Comparison of ENCODE assay signal across 8 cellular contexts in the genomic region with DNA sequence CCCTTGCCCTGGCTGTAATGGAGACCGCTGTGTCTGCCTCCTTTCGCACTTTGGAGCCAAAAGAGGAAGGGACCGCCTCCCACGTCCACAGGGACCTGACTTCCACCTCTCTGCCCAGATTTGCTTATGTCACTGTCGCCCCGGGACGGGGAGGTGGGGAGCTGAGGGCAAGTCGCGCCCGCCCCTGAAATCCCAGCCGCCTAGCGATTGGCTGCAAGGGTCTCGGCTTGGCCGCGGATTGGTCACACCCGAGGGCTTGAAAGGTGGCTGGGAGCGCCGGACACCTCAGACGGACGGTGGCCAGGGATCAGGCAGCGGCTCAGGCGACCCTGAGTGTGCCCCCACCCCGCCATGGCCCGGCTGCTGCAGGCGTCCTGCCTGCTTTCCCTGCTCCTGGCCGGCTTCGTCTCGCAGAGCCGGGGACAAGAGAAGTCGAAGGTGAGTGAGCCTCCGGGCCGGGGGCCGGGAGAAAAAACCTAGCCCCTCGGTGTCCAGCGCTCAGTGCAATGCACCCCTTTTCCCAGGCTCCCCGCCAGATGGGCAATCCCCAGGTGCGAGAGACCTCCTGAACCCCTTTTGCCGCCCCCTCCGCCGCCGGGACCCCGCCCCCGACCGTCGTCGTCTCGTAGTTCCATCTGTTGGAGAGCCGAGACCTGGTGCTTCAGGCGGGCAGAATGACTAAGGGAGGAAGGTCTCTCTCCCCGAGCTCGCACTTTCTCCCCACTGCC. TPM values are rescaled to one million over a fixed set of nuclear protein-coding genes. Genes with fewer than 3 reads are reported as not detected.
DNase-seq lines count a peak whose midpoint lies in the region; ATAC-seq and TF ChIP-seq lines count a peak whose summit lies in the region.

A gene with protein sequence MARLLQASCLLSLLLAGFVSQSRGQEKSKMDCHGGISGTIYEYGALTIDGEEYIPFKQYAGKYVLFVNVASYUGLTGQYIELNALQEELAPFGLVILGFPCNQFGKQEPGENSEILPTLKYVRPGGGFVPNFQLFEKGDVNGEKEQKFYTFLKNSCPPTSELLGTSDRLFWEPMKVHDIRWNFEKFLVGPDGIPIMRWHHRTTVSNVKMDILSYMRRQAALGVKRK (plus strand): TSS at position 288 of the 728 bp plus-strand sequence. CDS start 64 bp downstream, at position 352.

- H3K4me3 ChIP-seq in AG04450 (ENCODE audit: low read depth, low read length) (peak within 1 kb of the TSS; percentile 63), skeletal muscle cell (ENCODE audit: low read depth, low read length) (peak within 1 kb of the TSS; percentile 52)

- peaks cover 21 to 24% of the 10 kb centered on the region in 2 donors for H3K4me1 Mint-ChIP-seq in immature natural killer cell

- no peak for TF ChIP-seq CTCF in AG04450 (IDR thresholded peaks at IDR 0.05; ENCODE audit: low read depth, low read length)

- POLR2A ChIA-PET in AG04450 (lab: Yijun Ruan, JAX), result no interaction called here

- peaks cover 12% of the 10 kb centered on the region for H3K27me3 ChIP-seq in AG04450 (ENCODE audit: control insufficient read depth, insufficient read depth, low read length)

- H3K4me3 Mint-ChIP-seq in immature natural killer cell, result peak within 1 kb of the TSS; percentile 73 to 77 (median 76)

- H3K9me3 ChIP-seq in AG04450 (ENCODE audit: control insufficient read depth, insufficient read depth, low read length), result peaks cover 6% of the 10 kb centered on the region; the same call in 1 of the 2 replicates

- H3K27me3 Mint-ChIP-seq in immature natural killer cell (ENCODE audit: low read depth in 3 of 3), result no peaks in the 10 kb centered on the region

- DNase-seq in AG04450 (ENCODE audit: low read depth, low spot score) (no peak), SK-N-DZ (ENCODE audit: low spot score) (peak; percentile 87), cerebellar cortex (ENCODE audit: low spot score) (peak; percentile 92), immature natural killer cell (peak; percentile 17 to 40 (median 37)), skeletal muscle cell (ENCODE audit: low read depth) (no peak), UCSD-AML1 (lab: John Stamatoyannopoulos, UW; ENCODE audit: unreplicated experiment) (no peak)

- peaks cover 3 to 9% (median 4%) of the 10 kb centered on the region in 3 donors for H3K36me3 Mint-ChIP-seq in immature natural killer cell

- H3K27ac ChIP-seq in AG04450 (ENCODE audit: low read depth, low read length), result no peak within 1 kb of the TSS

- CTCF ChIA-PET in AG04450 (lab: Charles Lee), result interaction anchor here (1.0 to 2.1 kb wide), 6 partner anchors 15 to 105 kb away, joined by 3 to 8 read pairs (median 3); no protein-coding TSS in a partner anchor

- ATAC-seq in GM18868 (IDR thresholded peaks at IDR 0.05; ENCODE audit: unreplicated experiment), result peak; percentile 59
- peak; percentile 45 for ATAC-seq in HG03280 (IDR thresholded peaks at IDR 0.05; ENCODE audit: unreplicated experiment)

- peak within 1 kb of the TSS in 2 of 6 donors; percentile 34 to 59 for H3K27ac Mint-ChIP-seq in immature natural killer cell

- no peaks in the 10 kb centered on the region for H3K9me3 Mint-ChIP-seq in immature natural killer cell

RNA-seq across cellular contexts. Expression of the gene that starts here (rescaled TPM):
- polyA plus RNA-seq in AG04450 (2011; rRNA removed) (3.7 TPM in 2 replicates), immature natural killer cell (under 1 TPM in 1 of 3 donors, not detected in 2; 0.96 TPM)
- 1.6 and 2.8 TPM in 2 replicates for polyA minus RNA-seq in AG04450 (2011; rRNA and poly(A)+ RNA removed)
- polyA plus RNA-seq in SK-N-DZ (2014; cell fraction: cytosol; rRNA removed), result 18.0 and 24.9 TPM in 2 replicates
- 6.9 and 9.1 TPM in 2 replicates for polyA plus RNA-seq in SK-N-DZ (2014; cell fraction: nucleus; rRNA removed)

Comparison
In these comparisons a context has a peak if more than half of its experiments do, and no peak if none do; other contexts are left out.
1. Peak in DNase-seq in immature natural killer cell; RNA of the gene not detected or under 1 TPM.
2. DNase-seq: peak in SK-N-DZ (single experiment) and cerebellar cortex (single experiment); none in AG04450 (single experiment), skeletal muscle cell (single experiment) and UCSD-AML1 (single experiment).